In the genomic region with DNA sequence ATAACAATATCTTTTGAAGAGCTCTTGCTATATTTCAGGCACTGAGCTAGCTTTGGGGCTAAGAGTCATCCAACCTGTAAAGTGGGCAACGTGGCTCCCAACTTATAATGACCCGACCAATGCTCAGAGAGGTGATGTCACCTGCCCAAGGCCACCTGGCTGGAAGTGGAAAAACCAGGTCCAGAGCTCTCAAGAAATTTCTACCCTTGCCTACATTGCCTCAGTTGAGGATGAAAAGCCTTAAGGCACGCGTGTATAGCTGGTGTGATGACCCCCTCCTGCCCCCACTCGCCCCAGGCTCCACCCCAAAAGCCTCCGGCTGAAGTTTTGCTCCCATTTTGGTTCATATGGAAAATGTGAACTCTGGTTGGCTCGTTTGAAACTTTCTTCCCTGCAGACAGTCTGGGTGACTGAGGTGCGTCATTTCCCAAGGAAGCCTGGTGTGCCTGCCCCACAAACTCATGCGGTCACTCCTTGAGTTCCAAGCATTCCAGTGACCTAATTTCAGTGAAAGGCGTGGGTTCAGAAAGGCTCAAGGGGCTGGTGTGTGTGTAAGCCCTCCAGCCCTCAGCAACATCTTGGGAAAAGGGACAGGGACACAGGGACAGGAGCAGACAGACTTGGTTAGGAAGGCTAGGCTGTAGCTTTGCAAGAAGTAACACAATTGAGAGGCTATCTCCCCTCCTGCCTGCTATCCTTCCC, we compare ENCODE assay signal across 13 cellular contexts. TPM values are rescaled to one million over a fixed set of nuclear protein-coding genes. Genes with fewer than 3 reads are reported as not detected.
DNase-seq lines count a peak whose midpoint lies in the region; ATAC-seq and TF ChIP-seq lines count a peak whose summit lies in the region.
"Had no signal": no experiment of that assay in that cellular context is flagged by ENCODE, and none has a peak within 500 bp of the region (broad histone marks: within the 10 kb centered on the region; RNA-seq: fewer than 3 reads in every experiment).

No MANE protein-coding gene starts in this region.

- H3K4me1 ChIP-seq in NT2/D1 (ENCODE audit: insufficient read depth, insufficient read length) (peaks cover 3% of the 10 kb centered on the region), right lobe of liver (no peaks in the 10 kb centered on the region)

- ATAC-seq in right lobe of liver, result no peak
- ATAC-seq: activated naive CD8-positive, alpha-beta T cell treated with anti-CD3 and anti-CD28 coated beads, Interleukin-2, amount 50 U/mL, for 24 hours; CD8-positive, alpha-beta T cell had no signal

- H3K9ac ChIP-seq in NT2/D1 (ENCODE audit: insufficient read length, low read depth), result peak overlapping the region; percentile 42

- DNase-seq in BJ (ENCODE audit: low read depth), result peak; percentile 80
- DNase-seq in NT2/D1 (ENCODE audit: low read depth, low spot score), result no peak
- peak; percentile 96 for DNase-seq in dermis blood vessel endothelial cell
- no peak for DNase-seq in mesothelial cell of epicardium (ENCODE audit: low spot score in 2 of 2, unreplicated experiment in 2 of 2)
- DNase-seq in right lobe of liver, result no peak
- DNase-seq in retina, result no peak
- no peak for DNase-seq in stimulated activated CD4-positive, alpha-beta T cell treated with anti-CD3 and anti-CD28 coated beads, Interleukin-4, amount 100 ng/mL, for 4 hours
- DNase-seq in activated effector memory CD4-positive, alpha-beta T cell treated with anti-CD3 and anti-CD28 coated beads, Interleukin-2, amount 50 U/mL, for 16 hours, result no peak
- DNase-seq: activated naive CD8-positive, alpha-beta T cell treated with anti-CD3 and anti-CD28 coated beads, Interleukin-2, amount 50 U/mL, for 24 hours; CD8-positive, alpha-beta T cell; midbrain; substantia nigra had no signal

- no peaks in the 10 kb centered on the region for H3K27me3 Mint-ChIP-seq in mesothelial cell of epicardium (ENCODE audit: low read depth)

- H3K4me3 Mint-ChIP-seq in mesothelial cell of epicardium, result no peak overlapping the region
- H3K4me3 Mint-ChIP-seq: activated naive CD8-positive, alpha-beta T cell treated with anti-CD3 and anti-CD28 coated beads, Interleukin-2, amount 50 U/mL, for 24 hours; CD8-positive, alpha-beta T cell had no signal

- H3K27me3 ChIP-seq in BJ (ENCODE audit: control insufficient read depth, insufficient read depth, low read length), result no peaks in the 10 kb centered on the region
- no peaks in the 10 kb centered on the region for H3K27me3 ChIP-seq in NT2/D1 (ENCODE audit: insufficient read depth, insufficient read length)
- H3K27me3 ChIP-seq in right lobe of liver, result no peaks in the 10 kb centered on the region

- TF ChIP-seq POLR2A in right lobe of liver (IDR thresholded peaks at IDR 0.05), result no peak

- no peaks in the 10 kb centered on the region for H3K9me3 Mint-ChIP-seq in mesothelial cell of epicardium
- H3K9me3 Mint-ChIP-seq: activated naive CD8-positive, alpha-beta T cell treated with anti-CD3 and anti-CD28 coated beads, Interleukin-2, amount 50 U/mL, for 24 hours; CD8-positive, alpha-beta T cell had no signal

- H3K27ac ChIP-seq in right lobe of liver, result no peak overlapping the region

- H3K4me1 Mint-ChIP-seq in mesothelial cell of epicardium, result peaks cover 6% of the 10 kb centered on the region
- H3K4me1 Mint-ChIP-seq: activated naive CD8-positive, alpha-beta T cell treated with anti-CD3 and anti-CD28 coated beads, Interleukin-2, amount 50 U/mL, for 24 hours had no signal

- peak overlapping the region; percentile 69 for H3K27ac Mint-ChIP-seq in mesothelial cell of epicardium
- H3K27ac Mint-ChIP-seq: activated naive CD8-positive, alpha-beta T cell treated with anti-CD3 and anti-CD28 coated beads, Interleukin-2, amount 50 U/mL, for 24 hours; CD8-positive, alpha-beta T cell had no signal

- H3K36me3 ChIP-seq in BJ (ENCODE audit: control insufficient read depth, insufficient read depth, low read length) (no peaks in the 10 kb centered on the region), NT2/D1 (ENCODE audit: insufficient read depth, insufficient read length, low read length) (no peaks in the 10 kb centered on the region), right lobe of liver (no peaks in the 10 kb centered on the region)

- POLR2A ChIA-PET in BJ (lab: Charles Lee), result no interaction called here

- H3K9me3 ChIP-seq in NT2/D1 (ENCODE audit: insufficient read depth, low read length) (no peaks in the 10 kb centered on the region), right lobe of liver (no peaks in the 10 kb centered on the region)

- 65% methylated on average over 2 of the region's 10 CpGs for WGBS in right lobe of liver (ENCODE audit: insufficient coverage, low coverage, low lambda C conversion rate, missing lambda C conversion rate)

- intact Hi-C loops in right lobe of liver (cut with DNase I), result no loop called here

- no peaks in the 10 kb centered on the region for H3K36me3 Mint-ChIP-seq in mesothelial cell of epicardium
- H3K36me3 Mint-ChIP-seq: CD8-positive, alpha-beta T cell had no signal

- H3K4me3 ChIP-seq in BJ (ENCODE audit: low read depth, low read length), result no peak overlapping the region
- H3K4me3 ChIP-seq in NT2/D1 (ENCODE audit: insufficient read length, low read depth), result no peak overlapping the region
- no peak overlapping the region for H3K4me3 ChIP-seq in right lobe of liver

- CTCF ChIA-PET in BJ (lab: Yijun Ruan, JAX), result interaction anchor here (0.6 to 4.6 kb wide), 5 partner anchors 11 to 165 kb away, joined by 3 to 37 read pairs (median 3); no protein-coding TSS in a partner anchor

- TF ChIP-seq CTCF in BJ (IDR thresholded peaks at IDR 0.05; ENCODE audit: insufficient read depth, low read depth, low read length), result no peak
- no peak for TF ChIP-seq CTCF in mesothelial cell of epicardium (IDR thresholded peaks at IDR 0.05; ENCODE audit: unreplicated experiment)
- no peak for TF ChIP-seq CTCF in right lobe of liver (IDR thresholded peaks at IDR 0.05)

RNA-seq across cellular contexts. Expression of gene HTR1D, which starts 20.5 kb away (rescaled TPM):
- 0.06 and 0.07 TPM in 2 replicates for polyA plus RNA-seq in BJ (2011; rRNA removed)
- 0.10 and 0.14 TPM in 2 replicates for polyA minus RNA-seq in BJ (2011; rRNA and poly(A)+ RNA removed)
- total RNA-seq in dermis blood vessel endothelial cell (0.28 and 0.85 TPM in 2 replicates), mesothelial cell of epicardium (0.09 to 0.18 TPM in 2 of 3 replicates, not detected in the other), right lobe of liver (not detected)
- total RNA-seq: CD8-positive, alpha-beta T cell had no signal
- polyA plus RNA-seq: esophagus had no signal

RNA-seq across cellular contexts. Expression of gene LUZP1, which starts 28.1 kb away (rescaled TPM):
- 22.0 and 24.5 TPM in 2 replicates for polyA plus RNA-seq in BJ (2011; rRNA removed)
- polyA minus RNA-seq in BJ (2011; rRNA and poly(A)+ RNA removed), result 26.9 and 35.1 TPM in 2 replicates
- total RNA-seq in dermis blood vessel endothelial cell (51.9 and 66.4 TPM in 2 replicates), mesothelial cell of epicardium (67.6 to 71.9 TPM (median 69.4 TPM) in 3 replicates), right lobe of liver (1 to 10 TPM; 4.1 to 8.0 (median 6.1) TPM)

Comparison
In these comparisons a context has a peak if more than half of its experiments do, and no peak if none do; other contexts are left out.
1. DNase-seq: peak in BJ (single experiment) and dermis blood vessel endothelial cell (single experiment); none in NT2/D1 (single experiment), mesothelial cell of epicardium (0 of 2), right lobe of liver (0 of 3), retina (single experiment), stimulated activated CD4-positive, alpha-beta T cell treated with anti-CD3 and anti-CD28 coated beads, Interleukin-4, amount 100 ng/mL, for 4 hours (0 of 2) and activated effector memory CD4-positive, alpha-beta T cell treated with anti-CD3 and anti-CD28 coated beads, Interleukin-2, amount 50 U/mL, for 16 hours (single experiment).